In genomic region chr10:106513328-106513727, GRCh38 we compare ENCODE assay signal across 16 cellular contexts.
A peak's percentile ranks its signal among the peaks of the same experiment; 100 is the strongest.
DNase-seq lines count a peak whose midpoint lies in the region; ATAC-seq and TF ChIP-seq lines count a peak whose summit lies in the region.
"Had no signal": no experiment of that assay in that cellular context is flagged by ENCODE, and none has a peak within 500 bp of the region (broad histone marks: within the 10 kb centered on the region; RNA-seq: fewer than 3 reads in every experiment).

No MANE protein-coding gene starts in this region.

- no peaks in the 10 kb centered on the region for H3K27me3 Mint-ChIP-seq in CD8-positive, alpha-beta memory T cell

- no peaks in the 10 kb centered on the region for H3K4me1 Mint-ChIP-seq in CD8-positive, alpha-beta memory T cell

- no peaks in the 10 kb centered on the region for H3K79me2 ChIP-seq in PC-3 (ENCODE audit: low read length)

- H2AFZ ChIP-seq in PC-3 (ENCODE audit: low read length) = peak overlapping the region; percentile 39; the same call in 1 of the 2 replicates

- POLR2A ChIA-PET in PC-3 (lab: Charles Lee; ENCODE audit: unreplicated experiment) = no interaction called here
- POLR2A ChIA-PET in CD8-positive, alpha-beta memory T cell (lab: Charles Lee) = no interaction called here

- H3K4me2 ChIP-seq in PC-3 (ENCODE audit: low read length) = peak overlapping the region; percentile 74

- H3K9me2 ChIP-seq in PC-3 (replicated peaks; ENCODE audit: low read length) = no peaks in the 10 kb centered on the region

- intact Hi-C loops in PC-3 (cut with micrococcal nuclease) = no loop called here

- TF ChIP-seq CTCF in PC-3 (conservative IDR thresholded peaks at IDR 0.05; ENCODE audit: low read depth, low read length) = no peak
- TF ChIP-seq CTCF in Peyer's patch (IDR thresholded peaks at IDR 0.05) = no peak

- no peak overlapping the region for H3K27ac Mint-ChIP-seq in CD8-positive, alpha-beta memory T cell
- H3K27ac Mint-ChIP-seq: activated CD8-positive, alpha-beta T cell treated with anti-CD3 and anti-CD28 coated beads, Interleukin-2, amount 10 ng/mL, durations not matched to agents 7 days and 5 days had no signal

- H3K27me3 ChIP-seq in PC-3 (ENCODE audit: low read length) (no peaks in the 10 kb centered on the region), endocrine pancreas (ENCODE audit: control insufficient read depth, insufficient read depth, low read length) (no peaks in the 10 kb centered on the region), Peyer's patch (no peaks in the 10 kb centered on the region)
- H3K27me3 ChIP-seq in CD8-positive, alpha-beta memory T cell (ENCODE audit: insufficient read depth, low read length, poor library complexity, severe bottlenecking) = no peaks in the 10 kb centered on the region
- H3K27me3 ChIP-seq: brain microvascular endothelial cell had no signal

- no peak overlapping the region for H3K4me3 Mint-ChIP-seq in CD8-positive, alpha-beta memory T cell
- H3K4me3 Mint-ChIP-seq: activated CD8-positive, alpha-beta T cell treated with anti-CD3 and anti-CD28 coated beads, Interleukin-2, amount 10 ng/mL, durations not matched to agents 7 days and 5 days had no signal

- CTCF ChIA-PET in PC-3 (lab: Charles Lee) = interaction anchor here (0.5 kb wide), 1 partner anchor 41 kb away, joined by 3 read pairs; no protein-coding TSS in a partner anchor
- CTCF ChIA-PET in CD8-positive, alpha-beta memory T cell (lab: Charles Lee) = no interaction called here

- H3K9me3 Mint-ChIP-seq in CD8-positive, alpha-beta memory T cell = peaks cover 4 to 22% (median 7%) of the 10 kb centered on the region in 5 donors

- peaks cover 33% of the 10 kb centered on the region for H3K4me1 ChIP-seq in PC-3 (ENCODE audit: insufficient read depth, low read length)
- peaks cover 5% of the 10 kb centered on the region for H3K4me1 ChIP-seq in endocrine pancreas (ENCODE audit: control insufficient read depth, insufficient read depth, low read length)
- H3K4me1 ChIP-seq in CD8-positive, alpha-beta memory T cell (ENCODE audit: insufficient read depth, low read length) = no peaks in the 10 kb centered on the region
- H3K4me1 ChIP-seq in Peyer's patch = no peaks in the 10 kb centered on the region
- H3K4me1 ChIP-seq: prostate gland had no signal

- H3K4me3 ChIP-seq in PC-3 (ENCODE audit: low read length) (peak overlapping the region; percentile 16; the same call in 1 of the 2 replicates), endocrine pancreas (ENCODE audit: control insufficient read depth, insufficient read depth, low read length) (peak overlapping the region; percentile 47), Peyer's patch (no peak overlapping the region)
- H3K4me3 ChIP-seq in CD8-positive, alpha-beta memory T cell (ENCODE audit: low read length) = no peak overlapping the region
- H3K4me3 ChIP-seq: prostate gland, thoracic aorta had no signal

- no peaks in the 10 kb centered on the region for H3F3A ChIP-seq in PC-3 (ENCODE audit: low read length, unreplicated experiment)

- no peak for TF ChIP-seq POLR2A in Peyer's patch (IDR thresholded peaks at IDR 0.05)

- peak overlapping the region; percentile 76 for H3K27ac ChIP-seq in PC-3 (ENCODE audit: low read length)
- no peak overlapping the region for H3K27ac ChIP-seq in CD8-positive, alpha-beta memory T cell (ENCODE audit: low read depth, low read length)
- no peak overlapping the region for H3K27ac ChIP-seq in Peyer's patch
- H3K27ac ChIP-seq: brain microvascular endothelial cell, prostate gland, thoracic aorta had no signal

- H3K36me3 Mint-ChIP-seq in CD8-positive, alpha-beta memory T cell = no peaks in the 10 kb centered on the region

- no TSS peak for BruUV-seq in PC-3 (replicated peaks; lab: Mats Ljungman, UMichigan)

- no peaks in the 10 kb centered on the region for H3K36me3 ChIP-seq in PC-3 (ENCODE audit: low read depth, low read length)
- H3K36me3 ChIP-seq in endocrine pancreas (ENCODE audit: control insufficient read depth, insufficient read depth, low read length) = no peaks in the 10 kb centered on the region
- H3K36me3 ChIP-seq in CD8-positive, alpha-beta memory T cell (ENCODE audit: insufficient read depth, low read length) = no peaks in the 10 kb centered on the region
- H3K36me3 ChIP-seq in Peyer's patch = no peaks in the 10 kb centered on the region
- H3K36me3 ChIP-seq: brain microvascular endothelial cell, prostate gland, thoracic aorta had no signal

- H3K9ac ChIP-seq in PC-3 (ENCODE audit: low read length) (peak overlapping the region; percentile 64), endocrine pancreas (ENCODE audit: control insufficient read depth, insufficient read depth, low read length) (no peak overlapping the region)

- H3K9me3 ChIP-seq in PC-3 (ENCODE audit: low read length) (no peaks in the 10 kb centered on the region), endocrine pancreas (ENCODE audit: control insufficient read depth, low read length) (no peaks in the 10 kb centered on the region), Peyer's patch (no peaks in the 10 kb centered on the region)
- H3K9me3 ChIP-seq in CD8-positive, alpha-beta memory T cell (ENCODE audit: low read length) = no peaks in the 10 kb centered on the region
- H3K9me3 ChIP-seq: prostate gland, thoracic aorta had no signal

- DNase-seq in H4 (ENCODE audit: low spot score) (peak; percentile 26), PC-3 (peak; percentile 70), middle frontal gyrus (ENCODE audit: extremely low spot score, low spot score) (peak; percentile 22), Peyer's patch (no peak), OCI-M2 (lab: John Stamatoyannopoulos, UW; ENCODE audit: unreplicated experiment) (no peak)
- DNase-seq in CD8-positive, alpha-beta memory T cell = no peak
- DNase-seq: activated CD8-positive, alpha-beta T cell treated with anti-CD3 and anti-CD28 coated beads, Interleukin-2, amount 10 ng/mL, durations not matched to agents 7 days and 5 days; activated effector memory CD4-positive, alpha-beta T cell treated with Interleukin-2 at 50 U/mL for 16 hours; AML-193; brain microvascular endothelial cell; NCI-H524; SIG-M5 had no signal

- ATAC-seq in PC-3 = peak; percentile 51
- ATAC-seq in HG03025 (IDR thresholded peaks at IDR 0.05; ENCODE audit: low FRiP score, unreplicated experiment) = no peak
- ATAC-seq: activated CD8-positive, alpha-beta T cell treated with anti-CD3 and anti-CD28 coated beads, Interleukin-2, amount 10 ng/mL, durations not matched to agents 7 days and 5 days had no signal

- no peaks in the 10 kb centered on the region for H4K20me1 ChIP-seq in PC-3 (ENCODE audit: low read length)

Comparison
In these comparisons a context has a peak if more than half of its experiments do, and no peak if none do; other contexts are left out.
1. DNase-seq: peak in H4 (single experiment), PC-3 (single experiment) and middle frontal gyrus (single experiment); none in CD8-positive, alpha-beta memory T cell (0 of 5), Peyer's patch (0 of 3) and OCI-M2 (single experiment).
2. H3K4me3 ChIP-seq: peak in PC-3 (single experiment) and endocrine pancreas (single experiment); none in CD8-positive, alpha-beta memory T cell (single experiment) and Peyer's patch (0 of 4).